In the genomic region with DNA sequence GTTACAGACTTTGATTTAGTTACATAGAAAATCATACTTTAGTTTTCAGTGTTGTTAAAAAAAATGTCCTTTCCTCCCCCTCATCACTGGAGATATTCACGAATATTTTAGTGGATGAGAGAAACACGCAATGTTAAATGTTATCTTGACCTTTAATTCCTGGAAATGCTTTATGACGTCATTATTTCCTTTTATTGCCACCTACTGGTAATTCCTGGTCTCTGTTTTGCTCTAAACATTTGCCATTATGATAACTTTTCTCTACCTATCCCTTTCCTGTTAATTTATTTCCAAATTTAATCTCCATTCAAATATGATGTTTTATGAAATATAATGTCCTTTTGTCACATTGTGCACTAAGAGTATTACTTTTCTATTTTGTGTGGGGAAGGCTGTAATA, we compare ENCODE assay signal across 9 cellular contexts.
DNase-seq lines count a peak whose midpoint lies in the region; TF ChIP-seq lines count a peak whose summit lies in the region.
"Had no signal": no experiment of that assay in that cellular context is flagged by ENCODE, and none has a peak within 500 bp of the region (broad histone marks: within the 10 kb centered on the region; RNA-seq: fewer than 3 reads in every experiment).

No MANE protein-coding gene starts in this region.

- no peak overlapping the region for H3K4me3 Mint-ChIP-seq in nephron progenitor cell

- H3K4me3 ChIP-seq in ascending aorta = no peak overlapping the region
- H3K4me3 ChIP-seq: tibial artery had no signal

- intact Hi-C loops in ascending aorta (cut with DNase I) = no loop called here

- H3K4me1 ChIP-seq in ascending aorta = peaks cover 0 to 15% of the 10 kb centered on the region in 2 donors

- H3K36me3 ChIP-seq in ascending aorta = no peaks in the 10 kb centered on the region
- H3K36me3 ChIP-seq: tibial artery had no signal

- no peaks in the 10 kb centered on the region for H3K9me3 Mint-ChIP-seq in nephron progenitor cell

- H3K27ac Mint-ChIP-seq in nephron progenitor cell = no peak overlapping the region

- no peaks in the 10 kb centered on the region for H3K27me3 ChIP-seq in ascending aorta
- H3K27me3 ChIP-seq: tibial artery had no signal

- TF ChIP-seq CTCF in GM13977 (IDR thresholded peaks at IDR 0.05; ENCODE audit: extremely low read depth, insufficient read depth, missing control alignments) (peak; percentile 31), ascending aorta (IDR thresholded peaks at IDR 0.05) (peak in 2 of 3 experiments; percentile 6 to 12), nephron progenitor cell (IDR thresholded peaks at IDR 0.05) (peak; percentile 31)

- no peak overlapping the region for H3K27ac ChIP-seq in ascending aorta
- H3K27ac ChIP-seq: tibial artery had no signal

- no peaks in the 10 kb centered on the region for H3K36me3 Mint-ChIP-seq in nephron progenitor cell (ENCODE audit: low read depth)

- DNase-seq in GM13977 (ENCODE audit: low spot score) (no peak), HS-5 (ENCODE audit: low read depth) (peak; percentile 16), ascending aorta (ENCODE audit: low spot score in 2 of 2) (no peak), nephron progenitor cell (no peak), NCI-H748 (lab: John Stamatoyannopoulos, UW; ENCODE audit: unreplicated experiment) (no peak), SHP77 treated with DMSO at 0.1 percent for 48 hours (lab: John Stamatoyannopoulos, UW) (no peak), HCEC 1CT (no peak)
- DNase-seq: NCI-H1930, tibial artery had no signal

- H3K9me3 ChIP-seq in ascending aorta = no peaks in the 10 kb centered on the region
- H3K9me3 ChIP-seq: tibial artery had no signal

- H3K4me1 Mint-ChIP-seq in nephron progenitor cell = peaks cover 15% of the 10 kb centered on the region

- in situ Hi-C loops in GM13977 (cut with MboI; ENCODE audit: low pct_unique_long_range_greater_than_20kb, low sequenced_read_pairs, unreplicated experiment) = no loop called here

- no peaks in the 10 kb centered on the region for H3K27me3 Mint-ChIP-seq in nephron progenitor cell (ENCODE audit: low read depth, poor library complexity)
